In genomic region chr17:51888823-51889222, GRCh38 we compare ENCODE assay signal across 21 cellular contexts.
"Had no signal": no experiment of that assay in that cellular context is flagged by ENCODE, and none has a peak within 500 bp of the region (broad histone marks: within the 10 kb centered on the region; RNA-seq: fewer than 3 reads in every experiment).

No MANE protein-coding gene starts in this region.

- H3K36me3 Mint-ChIP-seq: mesothelial cell of epicardium; naive thymus-derived CD8-positive, alpha-beta T cell; neural progenitor cell; stimulated activated naive B cell treated with anti-CD40 and anti-IgM and Interleukin-4, amounts not matched to agents 10 μg/mL and 1 μg/mL and 100 μg/mL, for 72 hours had no signal

- DNase-seq: islet precursor cell; left ventricle myocardium inferior; mesendoderm; naive thymus-derived CD8-positive, alpha-beta T cell; nephron progenitor cell; ovary; right lobe of liver; stimulated activated CD4-positive, alpha-beta T cell treated with anti-CD3 and anti-CD28 coated beads, Interleukin-12 subunit alpha, Interleukin-12 subunit beta, amount 100 ng/mL, for 4 hours; stimulated activated CD4-positive, alpha-beta T cell treated with anti-CD3 and anti-CD28 coated beads, Interleukin-15, amount 100 ng/mL, for 24 hours; stimulated activated CD4-positive, alpha-beta T cell treated with anti-CD3 and anti-CD28 coated beads, Interleukin-2, amount 100 ng/mL, for 24 hours; stimulated activated CD4-positive, alpha-beta T cell treated with anti-CD3 and anti-CD28 coated beads, Interleukin-4, amount 100 ng/mL, for 1 hour; stimulated activated naive B cell treated with anti-CD40 and anti-IgM and Interleukin-4, amounts not matched to agents 10 μg/mL and 1 μg/mL and 100 μg/mL, for 72 hours; stimulated activated naive CD8-positive, alpha-beta T cell treated with anti-CD3 and anti-CD28 coated beads, Interleukin-15, Interleukin-2, amounts not matched to agents 100 U/mL and 50 U/mL, for 24 hours; stomach; testis; thyroid gland; transverse colon; upper lobe of left lung had no signal

- H3K27ac Mint-ChIP-seq: mesothelial cell of epicardium; naive thymus-derived CD8-positive, alpha-beta T cell; nephron progenitor cell; neural progenitor cell; progenitor cell of endocrine pancreas; stimulated activated naive B cell treated with anti-CD40 and anti-IgM and Interleukin-4, amounts not matched to agents 10 μg/mL and 1 μg/mL and 100 μg/mL, for 72 hours had no signal

- H3K4me1 Mint-ChIP-seq: mesothelial cell of epicardium; naive thymus-derived CD8-positive, alpha-beta T cell; nephron progenitor cell; neural progenitor cell; stimulated activated naive B cell treated with anti-CD40 and anti-IgM and Interleukin-4, amounts not matched to agents 10 μg/mL and 1 μg/mL and 100 μg/mL, for 72 hours had no signal

- ATAC-seq: naive thymus-derived CD8-positive, alpha-beta T cell; right lobe of liver; stimulated activated naive B cell treated with anti-CD40 and anti-IgM and Interleukin-4, amounts not matched to agents 10 μg/mL and 1 μg/mL and 100 μg/mL, for 72 hours; stimulated activated naive CD8-positive, alpha-beta T cell treated with anti-CD3 and anti-CD28 coated beads, Interleukin-15, Interleukin-2, amounts not matched to agents 100 U/mL and 50 U/mL, for 24 hours had no signal

- H3K9me3 Mint-ChIP-seq: mesothelial cell of epicardium, nephron progenitor cell, neural progenitor cell had no signal

- H3K27me3 Mint-ChIP-seq: stimulated activated naive B cell treated with anti-CD40 and anti-IgM and Interleukin-4, amounts not matched to agents 10 μg/mL and 1 μg/mL and 100 μg/mL, for 72 hours had no signal

- H3K4me3 Mint-ChIP-seq: mesothelial cell of epicardium; naive thymus-derived CD8-positive, alpha-beta T cell; nephron progenitor cell; neural progenitor cell; stimulated activated naive B cell treated with anti-CD40 and anti-IgM and Interleukin-4, amounts not matched to agents 10 μg/mL and 1 μg/mL and 100 μg/mL, for 72 hours had no signal
